Comparison of ENCODE assay signal across 1 cellular context in the genomic region with DNA sequence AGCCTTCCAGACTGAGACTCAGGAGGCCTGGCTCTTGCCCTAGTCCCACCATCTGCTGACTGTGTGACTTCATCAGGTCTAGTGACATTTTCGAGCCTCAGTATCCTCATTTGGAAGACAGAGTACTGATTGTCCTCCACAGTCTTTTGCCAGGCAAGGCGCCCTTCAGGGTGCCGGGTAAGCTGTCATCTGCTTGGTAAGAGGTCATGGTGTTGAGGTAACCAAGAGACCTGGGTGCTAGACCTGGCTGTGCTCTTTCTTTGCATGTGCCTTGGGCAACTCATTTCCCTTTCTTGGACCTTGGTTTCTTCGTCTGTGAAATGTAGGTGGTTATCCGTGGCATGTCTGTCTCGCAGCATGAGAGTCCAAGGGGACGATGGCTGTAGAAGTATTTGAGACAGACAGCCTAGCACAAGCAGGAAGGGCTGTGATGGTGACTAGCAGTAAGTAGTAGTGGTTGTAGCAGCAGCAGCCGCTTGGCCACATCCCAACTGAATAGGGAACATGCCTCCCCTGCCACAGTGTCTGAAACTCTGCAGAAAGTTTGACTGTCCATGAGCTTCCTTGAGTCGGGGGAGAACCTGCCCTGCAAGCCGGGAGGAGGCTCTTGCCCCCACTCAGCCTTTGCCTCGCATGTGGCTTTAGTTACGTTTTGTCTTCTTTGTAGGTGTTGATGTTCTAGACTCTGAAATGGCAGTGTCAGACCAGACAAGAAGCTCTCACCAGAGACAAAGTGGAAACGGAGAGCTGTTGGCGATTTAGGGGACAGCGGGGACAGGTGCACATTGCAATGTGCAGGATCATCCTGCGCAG.
TF ChIP-seq lines count a peak whose summit lies in the region.

No MANE protein-coding gene starts in this region.

TF ChIP-seq in IMR-90, 13 proteins besides CTCF, POLR2A, EP300 and RAD21:
- TF ChIP-seq CHD1 (IDR thresholded peaks at IDR 0.05; ENCODE audit: low read depth, low read length), result no peak
- TF ChIP-seq NFE2L2 (IDR thresholded peaks at IDR 0.05; ENCODE audit: low read depth, low read length), result no peak
- no peak for TF ChIP-seq RFX5 (IDR thresholded peaks at IDR 0.05; ENCODE audit: low read depth, low read length)
- TF ChIP-seq, protein P1, sequence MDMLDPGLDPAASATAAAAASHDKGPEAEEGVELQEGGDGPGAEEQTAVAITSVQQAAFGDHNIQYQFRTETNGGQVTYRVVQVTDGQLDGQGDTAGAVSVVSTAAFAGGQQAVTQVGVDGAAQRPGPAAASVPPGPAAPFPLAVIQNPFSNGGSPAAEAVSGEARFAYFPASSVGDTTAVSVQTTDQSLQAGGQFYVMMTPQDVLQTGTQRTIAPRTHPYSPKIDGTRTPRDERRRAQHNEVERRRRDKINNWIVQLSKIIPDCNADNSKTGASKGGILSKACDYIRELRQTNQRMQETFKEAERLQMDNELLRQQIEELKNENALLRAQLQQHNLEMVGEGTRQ (IDR thresholded peaks at IDR 0.05; ENCODE audit: low read depth, low read length), result no peak
- no peak for TF ChIP-seq CEBPB (IDR thresholded peaks at IDR 0.05; ENCODE audit: low read depth, low read length)
- TF ChIP-seq RCOR1 (IDR thresholded peaks at IDR 0.05; ENCODE audit: insufficient replicate concordance, low read length), result no peak
- TF ChIP-seq MXI1 (IDR thresholded peaks at IDR 0.05; ENCODE audit: borderline replicate concordance, low read depth, low read length), result no peak
- TF ChIP-seq MAZ (IDR thresholded peaks at IDR 0.05; ENCODE audit: borderline replicate concordance, low read depth, low read length), result no peak
- no peak for TF ChIP-seq SMC3 (IDR thresholded peaks at IDR 0.05; ENCODE audit: low read depth, low read length)
- no peak for TF ChIP-seq BHLHE40 (IDR thresholded peaks at IDR 0.05; ENCODE audit: low read depth, low read length)
- TF ChIP-seq FOS (IDR thresholded peaks at IDR 0.05; ENCODE audit: low read depth, low read length), result no peak
- TF ChIP-seq, protein P2, sequence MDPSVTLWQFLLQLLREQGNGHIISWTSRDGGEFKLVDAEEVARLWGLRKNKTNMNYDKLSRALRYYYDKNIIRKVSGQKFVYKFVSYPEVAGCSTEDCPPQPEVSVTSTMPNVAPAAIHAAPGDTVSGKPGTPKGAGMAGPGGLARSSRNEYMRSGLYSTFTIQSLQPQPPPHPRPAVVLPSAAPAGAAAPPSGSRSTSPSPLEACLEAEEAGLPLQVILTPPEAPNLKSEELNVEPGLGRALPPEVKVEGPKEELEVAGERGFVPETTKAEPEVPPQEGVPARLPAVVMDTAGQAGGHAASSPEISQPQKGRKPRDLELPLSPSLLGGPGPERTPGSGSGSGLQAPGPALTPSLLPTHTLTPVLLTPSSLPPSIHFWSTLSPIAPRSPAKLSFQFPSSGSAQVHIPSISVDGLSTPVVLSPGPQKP (IDR thresholded peaks at IDR 0.05; ENCODE audit: borderline replicate concordance, low read depth, low read length), result no peak
- no peak for TF ChIP-seq MAFK (IDR thresholded peaks at IDR 0.05; ENCODE audit: low read depth, low read length)
